Comparison of ENCODE assay signal across 27 cellular contexts in genomic region chr17:33404070-33404770, GRCh38.
DNase-seq lines count a peak whose midpoint lies in the region; ATAC-seq, FAIRE-seq and TF ChIP-seq lines count a peak whose summit lies in the region.
"Had no signal": no experiment of that assay in that cellular context is flagged by ENCODE, and none has a peak within 500 bp of the region (broad histone marks: within the 10 kb centered on the region; RNA-seq: fewer than 3 reads in every experiment).

No MANE protein-coding gene starts in this region.

- H3K27me3 ChIP-seq in IMR-90 (ENCODE audit: control insufficient read depth, insufficient read depth, low read length) (no peaks in the 10 kb centered on the region), WERI-Rb-1 (ENCODE audit: insufficient read depth, low read depth, severe bottlenecking) (no peaks in the 10 kb centered on the region), bronchial epithelial cell (ENCODE audit: control insufficient read depth, insufficient read depth, low read length) (no peaks in the 10 kb centered on the region)
- no peaks in the 10 kb centered on the region for H3K27me3 ChIP-seq in CD4-positive, alpha-beta T cell (ENCODE audit: control insufficient read depth, insufficient read depth, low read length)
- H3K27me3 ChIP-seq: BLaER1 treated with 17β-estradiol and CSF1 and Interleukin-3, amounts not matched to agents 10 nM and 100 nM had no signal

- BruUV-seq in IMR-90 (replicated peaks; lab: Mats Ljungman, UMichigan): no TSS peak

- H3K36me3 Mint-ChIP-seq in CD4-positive, alpha-beta T cell (ENCODE audit: low read depth): no peaks in the 10 kb centered on the region
- H3K36me3 Mint-ChIP-seq in T-helper 2 cell treated with Interferon-gamma antibody and Interleukin-4, amounts not matched to agents 5 μg/mL and 100 μg/mL, for 36 hours (ENCODE audit: low read depth): no peaks in the 10 kb centered on the region
- H3K36me3 Mint-ChIP-seq: CD4-positive, alpha-beta memory T cell; CD8-positive, alpha-beta memory T cell had no signal

- no peaks in the 10 kb centered on the region for H3K79me1 ChIP-seq in IMR-90 (ENCODE audit: low read depth in 1 of 2, low read length in 2 of 2)

- TF ChIP-seq RAD21 in A549 (conservative IDR thresholded peaks at IDR 0.05 in 1 of 2, IDR thresholded peaks at IDR 0.05 in 1 of 2) (no peak), IMR-90 (IDR thresholded peaks at IDR 0.05; ENCODE audit: low read length) (no peak)

- no peaks in the 10 kb centered on the region for H3K4me1 Mint-ChIP-seq in CD4-positive, alpha-beta T cell (ENCODE audit: low read depth)
- H3K4me1 Mint-ChIP-seq in T-helper 2 cell treated with Interferon-gamma antibody and Interleukin-4, amounts not matched to agents 5 μg/mL and 100 μg/mL, for 36 hours (ENCODE audit: low read depth): no peaks in the 10 kb centered on the region
- H3K4me1 Mint-ChIP-seq: B cell; CD4-positive, alpha-beta memory T cell; CD8-positive, alpha-beta memory T cell had no signal

- intact Hi-C loops in IMR-90 (cut with micrococcal nuclease): no loop called here
- intact Hi-C loops in CD4-positive, alpha-beta T cell (cut with DNase I, micrococcal nuclease): no loop called here

- DNase-seq in A549 (ENCODE audit: low read depth in 1 of 2, low spot score in 1 of 2) (no peak), IMR-90 (no peak), WERI-Rb-1 (peak; percentile 71), bronchial epithelial cell (ENCODE audit: low read depth) (no peak), SHP77 (lab: John Stamatoyannopoulos, UW) (no peak)
- no peak for DNase-seq in CD4-positive, alpha-beta T cell
- no peak for DNase-seq in T-helper 2 cell treated with Interferon-gamma antibody and Interleukin-4, amounts not matched to agents 5 μg/mL and 100 μg/mL, for 36 hours (ENCODE audit: low spot score)
- DNase-seq: 8988T; AML-193; CD4-positive, alpha-beta memory T cell; CD8-positive, alpha-beta memory T cell; COR-L47; DMS 273 treated with DMSO at 0.1 percent for 48 hours; DMS153; DMS53; DMS79; DND-41; EL; GDM1 had no signal

- no peak overlapping the region for H2AK9ac ChIP-seq in IMR-90 (replicated peaks; ENCODE audit: low read depth, low read length, poor library complexity)

- no peak overlapping the region for H3K9ac ChIP-seq in IMR-90 (ENCODE audit: low read depth, low read length)
- H3K9ac ChIP-seq: BLaER1 treated with 17β-estradiol and CSF1 and Interleukin-3, amounts not matched to agents 10 nM and 100 nM had no signal

- no peak overlapping the region for H3K4me3 Mint-ChIP-seq in CD4-positive, alpha-beta T cell
- H3K4me3 Mint-ChIP-seq in T-helper 2 cell treated with Interferon-gamma antibody and Interleukin-4, amounts not matched to agents 5 μg/mL and 100 μg/mL, for 36 hours: no peak overlapping the region
- H3K4me3 Mint-ChIP-seq: B cell; CD4-positive, alpha-beta memory T cell; CD8-positive, alpha-beta memory T cell had no signal

- H2BK20ac ChIP-seq in IMR-90 (ENCODE audit: low read depth, low read length): no peak overlapping the region

- FAIRE-seq in A549 (lab: Jason Lieb, UNC) (peak; percentile 18), bronchial epithelial cell (lab: Jason Lieb, UNC) (peak; percentile 58)
- FAIRE-seq: A204.1, GM12878, GM12892, GM18507 had no signal

- no peaks in the 10 kb centered on the region for H4K20me1 ChIP-seq in IMR-90 (ENCODE audit: insufficient read depth, low read length)
- H4K20me1 ChIP-seq: BLaER1 treated with 17β-estradiol and CSF1 and Interleukin-3, amounts not matched to agents 10 nM and 100 nM had no signal

- no peak overlapping the region for H4K8ac ChIP-seq in IMR-90 (ENCODE audit: low read depth in 2 of 2, low read length in 2 of 2)

- H3K4me1 ChIP-seq in A549 (no peaks in the 10 kb centered on the region), IMR-90 (ENCODE audit: control insufficient read depth, insufficient read depth, low read length) (no peaks in the 10 kb centered on the region)
- H3K4me1 ChIP-seq: BLaER1 treated with 17β-estradiol and CSF1 and Interleukin-3, amounts not matched to agents 10 nM and 100 nM had no signal

- no peak overlapping the region for H3K18ac ChIP-seq in IMR-90 (ENCODE audit: low read depth, low read length)

- H3K9me3 Mint-ChIP-seq in CD4-positive, alpha-beta T cell: no peaks in the 10 kb centered on the region
- H3K9me3 Mint-ChIP-seq in T-helper 2 cell treated with Interferon-gamma antibody and Interleukin-4, amounts not matched to agents 5 μg/mL and 100 μg/mL, for 36 hours: no peaks in the 10 kb centered on the region

- H3K4me2 ChIP-seq in A549 (no peak overlapping the region), IMR-90 (ENCODE audit: low read depth, low read length) (no peak overlapping the region)
- H3K4me2 ChIP-seq: BLaER1 treated with 17β-estradiol and CSF1 and Interleukin-3, amounts not matched to agents 10 nM and 100 nM had no signal

- no peak overlapping the region for H3K23ac ChIP-seq in IMR-90 (ENCODE audit: low read depth, low read length)

- no peak overlapping the region for H4K5ac ChIP-seq in IMR-90 (ENCODE audit: low read depth, low read length)

- dilution Hi-C loops in IMR-90 (cut with HindIII; ENCODE audit: low sequenced_read_pairs, unreplicated experiment): no loop called here

- H4K91ac ChIP-seq in IMR-90 (ENCODE audit: insufficient read depth, low read depth, low read length): no peak overlapping the region

- no peak overlapping the region for H2BK5ac ChIP-seq in IMR-90 (ENCODE audit: low read depth, low read length, poor library complexity, severe bottlenecking)

- ATAC-seq in A549 (no peak), IMR-90 (ENCODE audit: low read depth) (no peak), HG03196 (IDR thresholded peaks at IDR 0.05; ENCODE audit: unreplicated experiment) (no peak)
- ATAC-seq in CD4-positive, alpha-beta T cell (ENCODE audit: poor library complexity): no peak
- ATAC-seq: GM12878 had no signal

- CTCF ChIA-PET in A549 (lab: Yijun Ruan, JAX) (interaction anchor here (1.2 kb wide), 1 partner anchor 12 kb away, joined by 3 read pairs; no protein-coding TSS in a partner anchor), IMR-90 (lab: Yijun Ruan, JAX) (no interaction called here)
- CTCF ChIA-PET in CD4-positive, alpha-beta T cell (lab: Charles Lee): no interaction called here

- POLR2A ChIA-PET in A549 (lab: Yijun Ruan, JAX): no interaction called here
- POLR2A ChIA-PET in IMR-90 (lab: Charles Lee; ENCODE audit: unreplicated experiment): no interaction called here
- POLR2A ChIA-PET in CD4-positive, alpha-beta T cell (lab: Charles Lee): no interaction called here

- WGBS in A549 (ENCODE audit: missing lambda C conversion rate): 9% methylated on average over 4 of the region's 4 CpGs
- WGBS in IMR-90 (ENCODE audit: extremely low coverage in 2 of 2, insufficient read length in 1 of 2), 2 experiments: 33% methylated on average over 2 of the region's 4 CpGs; no CpG with 5 or more reads in 1 of the 2 experiments

- no peak overlapping the region for H2AFZ ChIP-seq in IMR-90 (replicated peaks; ENCODE audit: low read length, poor library complexity)

- in situ Hi-C loops in IMR-90 (cut with MboI; ENCODE audit: low sequenced_read_pairs): no loop called here

- no peak for TF ChIP-seq EP300 in A549 (IDR thresholded peaks at IDR 0.05)

- H2AK5ac ChIP-seq in IMR-90 (ENCODE audit: low read depth, low read length): no peak overlapping the region

- H2BK120ac ChIP-seq in IMR-90 (ENCODE audit: low read depth, low read length): no peak overlapping the region

- no peak for TF ChIP-seq CTCF in A549 (IDR thresholded peaks at IDR 0.05)
- TF ChIP-seq CTCF in IMR-90 (conservative IDR thresholded peaks at IDR 0.05; ENCODE audit: low read depth, low read length): no peak
- TF ChIP-seq CTCF in WERI-Rb-1 (IDR thresholded peaks at IDR 0.05; ENCODE audit: low read depth, low read length): no peak
- no peak for TF ChIP-seq CTCF in bronchial epithelial cell (IDR thresholded peaks at IDR 0.05; ENCODE audit: insufficient read depth, low read length, severe bottlenecking)
- no peak for TF ChIP-seq CTCF in CD4-positive, alpha-beta T cell (IDR thresholded peaks at IDR 0.05)

- no peak overlapping the region for H3K56ac ChIP-seq in IMR-90 (ENCODE audit: extremely low read depth, insufficient read depth, low read length)

- H3K36me3 ChIP-seq in IMR-90 (ENCODE audit: control insufficient read depth, insufficient read depth, low read length) (no peaks in the 10 kb centered on the region), WERI-Rb-1 (no peaks in the 10 kb centered on the region), bronchial epithelial cell (ENCODE audit: control insufficient read depth, insufficient read depth, low read length) (no peaks in the 10 kb centered on the region)
- H3K36me3 ChIP-seq: BLaER1 treated with 17β-estradiol and CSF1 and Interleukin-3, amounts not matched to agents 10 nM and 100 nM had no signal

- H3K4ac ChIP-seq in IMR-90 (ENCODE audit: low read depth, low read length): no peak overlapping the region

- H3K27me3 Mint-ChIP-seq in CD4-positive, alpha-beta T cell: peaks cover 19% of the 10 kb centered on the region
- no peaks in the 10 kb centered on the region for H3K27me3 Mint-ChIP-seq in T-helper 2 cell treated with Interferon-gamma antibody and Interleukin-4, amounts not matched to agents 5 μg/mL and 100 μg/mL, for 36 hours (ENCODE audit: low read depth)

- TF ChIP-seq POLR2A in A549 (IDR thresholded peaks at IDR 0.05; ENCODE audit: low read length) (no peak), IMR-90 (IDR thresholded peaks at IDR 0.05; ENCODE audit: low read depth, low read length) (no peak)

- no peaks in the 10 kb centered on the region for H3K9me1 ChIP-seq in IMR-90 (ENCODE audit: insufficient read depth, low read length)

- H3K4me3 ChIP-seq in A549: no peak overlapping the region
- H3K4me3 ChIP-seq in IMR-90 (ENCODE audit: insufficient read depth, low read depth, low read length): no peak overlapping the region
- H3K4me3 ChIP-seq in WERI-Rb-1 (ENCODE audit: low read depth, low read length): no peak overlapping the region
- H3K4me3 ChIP-seq in bronchial epithelial cell (ENCODE audit: low read depth, low read length): no peak overlapping the region
- H3K4me3 ChIP-seq: BLaER1 treated with 17β-estradiol and CSF1 and Interleukin-3, amounts not matched to agents 10 nM and 100 nM; GM12878 had no signal

- H2BK15ac ChIP-seq in IMR-90 (ENCODE audit: low read depth, low read length): no peak overlapping the region

- no peak overlapping the region for H3K14ac ChIP-seq in IMR-90 (replicated peaks; ENCODE audit: low read depth, low read length)

- H3K27ac Mint-ChIP-seq in CD4-positive, alpha-beta T cell: no peak overlapping the region
- H3K27ac Mint-ChIP-seq in T-helper 2 cell treated with Interferon-gamma antibody and Interleukin-4, amounts not matched to agents 5 μg/mL and 100 μg/mL, for 36 hours: no peak overlapping the region
- H3K27ac Mint-ChIP-seq: B cell; CD4-positive, alpha-beta memory T cell; CD8-positive, alpha-beta memory T cell had no signal

- no peaks in the 10 kb centered on the region; the same call in 2 of the 3 replicates for H3K9me3 ChIP-seq in A549
- H3K9me3 ChIP-seq in IMR-90 (ENCODE audit: control insufficient read depth, insufficient read depth, low read length): no peaks in the 10 kb centered on the region
- no peaks in the 10 kb centered on the region for H3K9me3 ChIP-seq in WERI-Rb-1 (ENCODE audit: severe bottlenecking)
- H3K9me3 ChIP-seq in CD4-positive, alpha-beta T cell (ENCODE audit: control insufficient read depth, low read length): no peaks in the 10 kb centered on the region
- H3K9me3 ChIP-seq: BLaER1 treated with 17β-estradiol and CSF1 and Interleukin-3, amounts not matched to agents 10 nM and 100 nM had no signal

- no peak overlapping the region for H3K27ac ChIP-seq in A549
- H3K27ac ChIP-seq in IMR-90 (ENCODE audit: insufficient read depth, low read length): no peak overlapping the region
- peak overlapping the region; percentile 34 for H3K27ac ChIP-seq in WERI-Rb-1
- no peak overlapping the region for H3K27ac ChIP-seq in CD4-positive, alpha-beta T cell (ENCODE audit: low read depth, low read length)
- H3K27ac ChIP-seq: BLaER1 treated with 17β-estradiol and CSF1 and Interleukin-3, amounts not matched to agents 10 nM and 100 nM; C4-2B had no signal
